Comparison of ENCODE assay signal across 10 cellular contexts in genomic region chr1:179105393-179105792, GRCh38. TPM values are rescaled to one million over a fixed set of nuclear protein-coding genes. Genes with fewer than 3 reads are reported as not detected.
DNase-seq lines count a peak whose midpoint lies in the region; ATAC-seq and TF ChIP-seq lines count a peak whose summit lies in the region.
"Had no signal": no experiment of that assay in that cellular context is flagged by ENCODE, and none has a peak within 500 bp of the region (broad histone marks: within the 10 kb centered on the region; RNA-seq: fewer than 3 reads in every experiment).

No MANE protein-coding gene starts in this region.

- CTCF ChIA-PET in AG04450 (lab: Charles Lee): interaction anchor here (0.9 to 2.0 kb wide), 6 partner anchors 11 to 265 kb away, joined by 3 to 11 read pairs (median 4); no protein-coding TSS in a partner anchor

- H3K9me3 ChIP-seq in AG04450 (ENCODE audit: control insufficient read depth, insufficient read depth, low read length): no peaks in the 10 kb centered on the region

- peak; percentile 55 for ATAC-seq in GM21515 (IDR thresholded peaks at IDR 0.05; ENCODE audit: unreplicated experiment)
- ATAC-seq in HG02973 (IDR thresholded peaks at IDR 0.05; ENCODE audit: unreplicated experiment): no peak

- TF ChIP-seq CTCF in AG04450 (IDR thresholded peaks at IDR 0.05; ENCODE audit: low read depth, low read length) (peak; percentile 50), VCaP (conservative IDR thresholded peaks at IDR 0.05) (peak; percentile 54)

- H3K27me3 ChIP-seq in AG04450 (ENCODE audit: control insufficient read depth, insufficient read depth, low read length): no peaks in the 10 kb centered on the region

- H3K27ac ChIP-seq in AG04450 (ENCODE audit: low read depth, low read length): no peak overlapping the region
- H3K27ac ChIP-seq in VCaP: no peak overlapping the region
- H3K27ac ChIP-seq: SK-N-MC had no signal

- H3K4me3 ChIP-seq in AG04450 (ENCODE audit: low read depth, low read length): no peak overlapping the region
- H3K4me3 ChIP-seq: SK-N-MC had no signal

- intact Hi-C loops in head of caudate nucleus (cut with DNase I): no loop called here

- DNase-seq in AG04450 (ENCODE audit: low read depth, low spot score) (no peak), kidney glomerular epithelial cell (lab: John Stamatoyannopoulos, UW) (peak; percentile 3), retina (no peak), head of caudate nucleus (no peak), AG08396 (ENCODE audit: low spot score) (no peak)
- DNase-seq: anterior cingulate cortex had no signal

- POLR2A ChIA-PET in AG04450 (lab: Yijun Ruan, JAX): no interaction called here

RNA-seq across cellular contexts. Expression of gene TOR3A, which starts 23.5 kb away (rescaled TPM):
- polyA plus RNA-seq in AG04450 (2011; rRNA removed): 16.8 and 25.4 TPM in 2 replicates
- 27.2 and 37.6 TPM in 2 replicates for polyA minus RNA-seq in AG04450 (2011; rRNA and poly(A)+ RNA removed)
